ENCODE assay signal across 36 cellular contexts in genomic region chr11:126965331-126965730, GRCh38. TPM values are rescaled to one million over a fixed set of nuclear protein-coding genes. Genes with fewer than 3 reads are reported as not detected.
"Had no signal": no experiment of that assay in that cellular context is flagged by ENCODE, and none has a peak within 500 bp of the region (broad histone marks: within the 10 kb centered on the region; RNA-seq: fewer than 3 reads in every experiment).

No MANE protein-coding gene starts in this region.

- DNase-seq: Karpas-422, Kasumi-1, MG63, MM.1S, MV-4-11, NCI-H1048, NCI-H1092, NCI-H1092 treated with DMSO at 0.1 percent for 48 hours, NCI-H1105, NCI-H1105 treated with DMSO at 0.1 percent for 48 hours, NCI-H1417, NCI-H1417 treated with DMSO at 0.1 percent for 48 hours, NCI-H1436, NCI-H1436 treated with DMSO at 0.1 percent for 48 hours, NCI-H146, NCI-H1694, NCI-H1694 treated with DMSO at 0.1 percent for 48 hours, NCI-H187, NCI-H187 treated with DMSO at 0.1 percent for 48 hours, NCI-H1930, NCI-H2029, NCI-H2029 treated with DMSO at 0.1 percent for 48 hours, NCI-H2081, NCI-H2081 treated with DMSO at 0.1 percent for 48 hours, NCI-H2107, NCI-H2171, NCI-H2171 treated with DMSO at 0.1 percent for 48 hours, NCI-H2227 treated with DMSO at 0.1 percent for 48 hours, NCI-H226, NCI-H345, NCI-H446, NCI-H446 treated with DMSO at 0.1 percent for 48 hours, NCI-H510A, NCI-H510A treated with DMSO at 0.1 percent for 48 hours had no signal

- H3K27me3 ChIP-seq: MG63 had no signal

- H3K4me3 ChIP-seq: MG63 had no signal

RNA-seq across cellular contexts. Expression of gene KIRREL3, which starts 35.2 kb away (rescaled TPM):
- total RNA-seq: MCF 10A, NCI-H460 had no signal
